18 cellular contexts compared by ENCODE assay signal in genomic region chr5:80134879-80135278, GRCh38.
DNase-seq lines count a peak whose midpoint lies in the region; ATAC-seq, FAIRE-seq and TF ChIP-seq lines count a peak whose summit lies in the region.
"Had no signal": no experiment of that assay in that cellular context is flagged by ENCODE, and none has a peak within 500 bp of the region (broad histone marks: within the 10 kb centered on the region; RNA-seq: fewer than 3 reads in every experiment).

No MANE protein-coding gene starts in this region.

- H3K27ac Mint-ChIP-seq in activated naive CD4-positive, alpha-beta T cell treated with anti-CD3 and anti-CD28 coated beads, Interleukin-2, amount 10 ng/mL, durations not matched to agents 7 days and 5 days, result peak overlapping the region; percentile 97
- peak overlapping the region; percentile 95 for H3K27ac Mint-ChIP-seq in activated CD4-positive, alpha-beta memory T cell treated with anti-CD3 and anti-CD28 coated beads, Interleukin-2, amount 10 ng/mL, durations not matched to agents 7 days and 5 days
- H3K27ac Mint-ChIP-seq in stimulated activated effector memory CD8-positive, alpha-beta T cell treated with anti-CD3 and anti-CD28 coated beads, Interleukin-12 subunit alpha, Interleukin-12 subunit beta, amount 100 ng/mL, for 72 hours, result peak overlapping the region; percentile 90

- peaks cover 82% of the 10 kb centered on the region for H3K4me1 Mint-ChIP-seq in activated naive CD4-positive, alpha-beta T cell treated with anti-CD3 and anti-CD28 coated beads, Interleukin-2, amount 10 ng/mL, durations not matched to agents 7 days and 5 days
- H3K4me1 Mint-ChIP-seq in activated CD4-positive, alpha-beta memory T cell treated with anti-CD3 and anti-CD28 coated beads, Interleukin-2, amount 10 ng/mL, durations not matched to agents 7 days and 5 days, result peaks cover 62% of the 10 kb centered on the region
- peaks cover 28% of the 10 kb centered on the region for H3K4me1 Mint-ChIP-seq in stimulated activated effector memory CD8-positive, alpha-beta T cell treated with anti-CD3 and anti-CD28 coated beads, Interleukin-12 subunit alpha, Interleukin-12 subunit beta, amount 100 ng/mL, for 72 hours

- intact Hi-C loops in endothelial cell of umbilical vein (cut with micrococcal nuclease), result no loop called here

- H3K9me3 ChIP-seq in endothelial cell of umbilical vein (replicated peaks; ENCODE audit: control insufficient read depth, insufficient read depth, low read length) (no peaks in the 10 kb centered on the region), MG63 (no peaks in the 10 kb centered on the region)
- H3K9me3 ChIP-seq: esophagus muscularis mucosa had no signal

- no peaks in the 10 kb centered on the region for H3K79me2 ChIP-seq in endothelial cell of umbilical vein (ENCODE audit: control insufficient read depth, insufficient read depth, low read length)

- H3K9me1 ChIP-seq in endothelial cell of umbilical vein (replicated peaks; ENCODE audit: control insufficient read depth, extremely low read depth, insufficient read depth, low read length), result no peaks in the 10 kb centered on the region

- no peak overlapping the region for H3K4me3 Mint-ChIP-seq in activated naive CD4-positive, alpha-beta T cell treated with anti-CD3 and anti-CD28 coated beads, Interleukin-2, amount 10 ng/mL, durations not matched to agents 7 days and 5 days
- H3K4me3 Mint-ChIP-seq in activated CD4-positive, alpha-beta memory T cell treated with anti-CD3 and anti-CD28 coated beads, Interleukin-2, amount 10 ng/mL, durations not matched to agents 7 days and 5 days, result no peak overlapping the region
- H3K4me3 Mint-ChIP-seq in stimulated activated effector memory CD8-positive, alpha-beta T cell treated with anti-CD3 and anti-CD28 coated beads, Interleukin-12 subunit alpha, Interleukin-12 subunit beta, amount 100 ng/mL, for 72 hours, result peak overlapping the region; percentile 61

- CTCF ChIA-PET in activated naive CD4-positive, alpha-beta T cell treated with anti-CD3 and anti-CD28 coated beads, Interleukin-2, amount 10 ng/mL, durations not matched to agents 7 days and 5 days (lab: Charles Lee), result interaction anchor here (1.5 to 1.9 kb wide), 2 partner anchors 10 to 140 kb away, joined by 3 to 6 read pairs; no protein-coding TSS in a partner anchor
- CTCF ChIA-PET in activated CD4-positive, alpha-beta memory T cell treated with anti-CD3 and anti-CD28 coated beads, Interleukin-2, amount 10 ng/mL, durations not matched to agents 7 days and 5 days (lab: Charles Lee), result interaction anchor here (2.8 kb wide), 1 partner anchor 17 kb away, joined by 10 read pairs; no protein-coding TSS in a partner anchor
- CTCF ChIA-PET in endothelial cell of umbilical vein (lab: Charles Lee), result no interaction called here

- H3K36me3 Mint-ChIP-seq in activated naive CD4-positive, alpha-beta T cell treated with anti-CD3 and anti-CD28 coated beads, Interleukin-2, amount 10 ng/mL, durations not matched to agents 7 days and 5 days, result peaks cover 75% of the 10 kb centered on the region
- peaks cover 67% of the 10 kb centered on the region for H3K36me3 Mint-ChIP-seq in activated CD4-positive, alpha-beta memory T cell treated with anti-CD3 and anti-CD28 coated beads, Interleukin-2, amount 10 ng/mL, durations not matched to agents 7 days and 5 days (ENCODE audit: low read depth)
- H3K36me3 Mint-ChIP-seq in stimulated activated effector memory CD8-positive, alpha-beta T cell treated with anti-CD3 and anti-CD28 coated beads, Interleukin-12 subunit alpha, Interleukin-12 subunit beta, amount 100 ng/mL, for 72 hours, result peaks cover 6% of the 10 kb centered on the region

- no peak for TF ChIP-seq CTCF in endothelial cell of umbilical vein (IDR thresholded peaks at IDR 0.05; ENCODE audit: extremely low read depth in 1 of 2, insufficient read depth in 1 of 2, low read depth in 1 of 2, low read length in 2 of 2)

- H3K27me3 ChIP-seq in endothelial cell of umbilical vein (ENCODE audit: control insufficient read depth in 2 of 2, insufficient read depth in 2 of 2, low read length in 2 of 2) (no peaks in the 10 kb centered on the region), MG63 (no peaks in the 10 kb centered on the region)
- H3K27me3 ChIP-seq: esophagus muscularis mucosa had no signal

- H3K27ac ChIP-seq in endothelial cell of umbilical vein (ENCODE audit: insufficient read depth, low read depth, low read length), result no peak overlapping the region
- H3K27ac ChIP-seq: SK-N-MC had no signal

- no peak overlapping the region for H3K4me2 ChIP-seq in endothelial cell of umbilical vein (ENCODE audit: insufficient read depth, low read length)

- dilution Hi-C loops in endothelial cell of umbilical vein (cut with MboI; ENCODE audit: extremely low pct_ligation_motif_present, low sequenced_read_pairs), result no loop called here

- no peak for DNase-seq in activated naive CD4-positive, alpha-beta T cell treated with anti-CD3 and anti-CD28 coated beads, Interleukin-2, amount 10 ng/mL, durations not matched to agents 7 days and 5 days
- DNase-seq in activated naive CD4-positive, alpha-beta T cell treated with Interleukin-2 at 50 U/mL for 16 hours, result no peak
- DNase-seq in activated CD4-positive, alpha-beta memory T cell treated with anti-CD3 and anti-CD28 coated beads, Interleukin-2, amount 10 ng/mL, durations not matched to agents 7 days and 5 days, result no peak
- DNase-seq in endothelial cell of umbilical vein (ENCODE audit: low read depth, low spot score) (peak; percentile 32), MG63 (no peak)
- DNase-seq in stimulated activated effector memory CD8-positive, alpha-beta T cell treated with anti-CD3 and anti-CD28 coated beads, Interleukin-12 subunit alpha, Interleukin-12 subunit beta, amount 100 ng/mL, for 72 hours (ENCODE audit: low spot score in 2 of 2), result no peak
- no peak for DNase-seq in activated CD8-positive, alpha-beta memory T cell treated with anti-CD3 and anti-CD28 coated beads, Interleukin-2, amount 50 U/mL, for 48 hours
- DNase-seq: activated B cell treated with CpG ODN at 0.5 μM for 24 hours; activated effector memory CD4-positive, alpha-beta T cell treated with Interleukin-2 at 50 U/mL for 16 hours; hypothalamus; Karpas-422; NCI-H1694; NCI-H446 treated with DMSO at 0.1 percent for 48 hours had no signal

- no peaks in the 10 kb centered on the region for H4K20me1 ChIP-seq in endothelial cell of umbilical vein (replicated peaks; ENCODE audit: control insufficient read depth, extremely low read depth, insufficient read depth, low read length)

- no peak overlapping the region for H3K9ac ChIP-seq in endothelial cell of umbilical vein (replicated peaks; ENCODE audit: extremely low read depth, insufficient read depth, low read length)

- no peak for TF ChIP-seq POLR2A in endothelial cell of umbilical vein (IDR thresholded peaks at IDR 0.05; ENCODE audit: low read depth, low read length)

- H3K36me3 ChIP-seq in endothelial cell of umbilical vein (ENCODE audit: control insufficient read depth in 2 of 2, extremely low read depth in 1 of 2, insufficient read depth in 2 of 2, low read length in 2 of 2) (no peaks in the 10 kb centered on the region), MG63 (no peaks in the 10 kb centered on the region)
- H3K36me3 ChIP-seq: HAP-1 had no signal

- no peak for ATAC-seq in stimulated activated effector memory CD8-positive, alpha-beta T cell treated with anti-CD3 and anti-CD28 coated beads, Interleukin-12 subunit alpha, Interleukin-12 subunit beta, amount 100 ng/mL, for 72 hours
- no peak for ATAC-seq in HG03439 (IDR thresholded peaks at IDR 0.05; ENCODE audit: unreplicated experiment)

- no peak for FAIRE-seq in endothelial cell of umbilical vein (lab: Jason Lieb, UNC)

- H3K27me3 Mint-ChIP-seq in activated naive CD4-positive, alpha-beta T cell treated with anti-CD3 and anti-CD28 coated beads, Interleukin-2, amount 10 ng/mL, durations not matched to agents 7 days and 5 days, result no peaks in the 10 kb centered on the region
- H3K27me3 Mint-ChIP-seq in activated CD4-positive, alpha-beta memory T cell treated with anti-CD3 and anti-CD28 coated beads, Interleukin-2, amount 10 ng/mL, durations not matched to agents 7 days and 5 days, result no peaks in the 10 kb centered on the region
- H3K27me3 Mint-ChIP-seq: activated B cell treated with CpG ODN at 0.5 μM for 24 hours had no signal

- H2AFZ ChIP-seq in endothelial cell of umbilical vein (ENCODE audit: low read depth, low read length), result no peak overlapping the region

- H3K9me3 Mint-ChIP-seq in activated naive CD4-positive, alpha-beta T cell treated with anti-CD3 and anti-CD28 coated beads, Interleukin-2, amount 10 ng/mL, durations not matched to agents 7 days and 5 days, result peaks cover 19% of the 10 kb centered on the region
- H3K9me3 Mint-ChIP-seq in activated CD4-positive, alpha-beta memory T cell treated with anti-CD3 and anti-CD28 coated beads, Interleukin-2, amount 10 ng/mL, durations not matched to agents 7 days and 5 days, result peaks cover 17% of the 10 kb centered on the region
- H3K9me3 Mint-ChIP-seq in stimulated activated effector memory CD8-positive, alpha-beta T cell treated with anti-CD3 and anti-CD28 coated beads, Interleukin-12 subunit alpha, Interleukin-12 subunit beta, amount 100 ng/mL, for 72 hours, result peaks cover 8% of the 10 kb centered on the region

- POLR2A ChIA-PET in activated CD4-positive, alpha-beta memory T cell treated with anti-CD3 and anti-CD28 coated beads, Interleukin-2, amount 10 ng/mL, durations not matched to agents 7 days and 5 days (lab: Charles Lee), result interaction anchor here (2.3 to 5.2 kb wide), 6 partner anchors 8 to 120 kb away, joined by 10 to 52 read pairs (median 23); partner anchors contain the start of gene SERINC5
- POLR2A ChIA-PET in endothelial cell of umbilical vein (lab: Charles Lee), result no interaction called here

- BruUV-seq in endothelial cell of umbilical vein (replicated peaks; lab: Mats Ljungman, UMichigan), result no TSS peak

- H3K4me3 ChIP-seq in endothelial cell of umbilical vein (replicated peaks in 1 of 3; ENCODE audit: insufficient read depth in 1 of 3, low read depth in 1 of 3, low read length in 3 of 3) (no peak overlapping the region), MG63 (no peak overlapping the region)
- H3K4me3 ChIP-seq: esophagus muscularis mucosa, HAP-1, lung, SK-N-MC had no signal

- no peaks in the 10 kb centered on the region for H3K4me1 ChIP-seq in endothelial cell of umbilical vein (ENCODE audit: control insufficient read depth, extremely low read depth, insufficient read depth, low read length)

TF ChIP-seq in endothelial cell of umbilical vein, 7 proteins besides CTCF, POLR2A, EP300 and RAD21 (continues in another document):
- TF ChIP-seq GATA2 (IDR thresholded peaks at IDR 0.05; ENCODE audit: insufficient read depth, insufficient read length, low read depth, low read length), result no peak
- TF ChIP-seq, protein P1, sequence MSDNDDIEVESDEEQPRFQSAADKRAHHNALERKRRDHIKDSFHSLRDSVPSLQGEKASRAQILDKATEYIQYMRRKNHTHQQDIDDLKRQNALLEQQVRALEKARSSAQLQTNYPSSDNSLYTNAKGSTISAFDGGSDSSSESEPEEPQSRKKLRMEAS (IDR thresholded peaks at IDR 0.05; ENCODE audit: insufficient read depth, insufficient read length), result no peak
- no peak for TF ChIP-seq FOS (IDR thresholded peaks at IDR 0.05; ENCODE audit: borderline replicate concordance, insufficient read depth, low read length)
- no peak for TF ChIP-seq JUN (IDR thresholded peaks at IDR 0.05; ENCODE audit: borderline replicate concordance, insufficient read depth, insufficient read length, low read depth)
- no peak for TF ChIP-seq POLR2AphosphoS5 (IDR thresholded peaks at IDR 0.05; ENCODE audit: insufficient read depth, low read depth, low read length)
